In the genomic region with DNA sequence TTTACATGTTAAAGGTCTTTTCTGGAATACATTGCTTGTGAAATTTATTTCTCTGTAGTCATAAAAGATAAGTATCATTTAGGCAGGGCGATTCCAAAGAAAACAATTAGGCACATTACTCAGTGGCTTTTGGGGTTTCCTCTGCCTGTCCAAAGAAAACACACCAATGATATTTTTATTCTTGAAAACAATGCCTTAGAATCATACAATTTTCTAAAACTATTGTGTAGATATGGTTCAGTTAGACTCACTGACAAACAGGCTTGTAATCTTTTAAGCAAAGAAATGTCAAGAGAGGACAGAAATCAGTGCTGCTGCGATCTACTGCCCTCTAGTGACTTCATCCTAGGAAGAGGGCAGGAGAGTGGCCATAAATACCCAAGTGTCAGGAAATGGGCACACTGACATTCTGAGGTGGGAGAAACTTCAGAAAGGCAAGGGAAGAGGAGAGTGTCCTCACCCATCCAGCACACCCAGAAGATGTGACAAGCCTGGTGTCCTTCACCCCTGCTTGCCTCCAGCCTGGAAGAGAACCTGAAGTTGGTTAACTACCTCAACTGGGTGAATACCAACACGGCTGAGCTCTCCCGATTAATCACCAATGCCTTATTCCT, we compare ENCODE assay signal across 8 cellular contexts.
DNase-seq lines count a peak whose midpoint lies in the region; ATAC-seq and TF ChIP-seq lines count a peak whose summit lies in the region.

No MANE protein-coding gene starts in this region.

- H3K9me3 ChIP-seq in breast epithelium (no peaks in the 10 kb centered on the region), transverse colon (no peaks in the 10 kb centered on the region)

- H3K4me3 ChIP-seq in breast epithelium (no peak overlapping the region), kidney epithelial cell (ENCODE audit: low read depth, low read length) (no peak overlapping the region), transverse colon (no peak overlapping the region)

- TF ChIP-seq POLR2A in breast epithelium (IDR thresholded peaks at IDR 0.05), result no peak
- no peak for TF ChIP-seq POLR2A in transverse colon (IDR thresholded peaks at IDR 0.05)

- H3K27ac ChIP-seq in breast epithelium (peak overlapping the region in 1 of 2 donors; percentile 50), transverse colon (peak overlapping the region in 1 of 4 donors; percentile 14)

- intact Hi-C loops in breast epithelium (cut with DNase I; ENCODE audit: low total_unique reads) (no loop called here), transverse colon (cut with DNase I; ENCODE audit: low total_unique reads) (loop anchor here (10.0 kb wide), 1 partner anchor 121 kb away; a partner anchor contains a TSS)

- H3K4me1 ChIP-seq in breast epithelium (no peaks in the 10 kb centered on the region), transverse colon (peaks cover 0 to 11% (median 0%) of the 10 kb centered on the region in 4 donors)

- no peak for ATAC-seq in GM19324 (IDR thresholded peaks at IDR 0.05; ENCODE audit: low FRiP score, unreplicated experiment)

- 35 to 66% methylated on average over 2 to 4 of the region's 4 CpGs for WGBS in transverse colon (ENCODE audit: low coverage in 1 of 2), 2 donors

- H3K27me3 ChIP-seq in breast epithelium, result no peaks in the 10 kb centered on the region
- no peaks in the 10 kb centered on the region for H3K27me3 ChIP-seq in kidney epithelial cell (ENCODE audit: control insufficient read depth, insufficient read depth, low read length)
- H3K27me3 ChIP-seq in transverse colon, result no peaks in the 10 kb centered on the region

- TF ChIP-seq EP300 in transverse colon (IDR thresholded peaks at IDR 0.05; ENCODE audit: low read depth), result no peak

- DNase-seq in COR-L47 (lab: John Stamatoyannopoulos, UW) (peak; percentile 0), H4 (ENCODE audit: low spot score) (peak; percentile 47), OCI-M1 (lab: John Stamatoyannopoulos, UW) (peak; percentile 19), breast epithelium (ENCODE audit: low spot score in 2 of 2) (no peak), kidney epithelial cell (ENCODE audit: low read depth) (peak; percentile 5), transverse colon (peak; percentile 28), middle frontal gyrus (ENCODE audit: extremely low spot score, low spot score) (no peak)

- peaks cover 15% of the 10 kb centered on the region for H3K36me3 ChIP-seq in breast epithelium
- no peaks in the 10 kb centered on the region for H3K36me3 ChIP-seq in kidney epithelial cell (ENCODE audit: control insufficient read depth, insufficient read depth, low read length)
- H3K36me3 ChIP-seq in transverse colon, result peaks cover 0 to 56% (median 21%) of the 10 kb centered on the region in 4 donors

- in situ Hi-C loops in transverse colon (cut with MboI; ENCODE audit: low pct_ligation_motif_present in 1 of 4, low pct_unique_long_range_greater_than_20kb in 1 of 4, low sequenced_read_pairs in 3 of 4), result no loop called here

- peak in 2 of 3 donors; percentile 38 to 40 for TF ChIP-seq CTCF in breast epithelium (IDR thresholded peaks at IDR 0.05)
- TF ChIP-seq CTCF in kidney epithelial cell (IDR thresholded peaks at IDR 0.05; ENCODE audit: insufficient read depth, low read length, poor library complexity, severe bottlenecking), result peak; percentile 73
- TF ChIP-seq CTCF in transverse colon (IDR thresholded peaks at IDR 0.05), result peak; percentile 32 to 55 (median 53)

Comparison
In these comparisons a context has a peak if more than half of its experiments do, and no peak if none do; other contexts are left out.
1. DNase-seq: peak in COR-L47 (single experiment), H4 (single experiment), OCI-M1 (single experiment), kidney epithelial cell (single experiment) and transverse colon (single experiment); none in breast epithelium (0 of 2) and middle frontal gyrus (single experiment).
2. Peak in every context shown above with its lines, with median percentiles within 50 percentile points of each other: CTCF ChIP-seq.